In the genomic region with DNA sequence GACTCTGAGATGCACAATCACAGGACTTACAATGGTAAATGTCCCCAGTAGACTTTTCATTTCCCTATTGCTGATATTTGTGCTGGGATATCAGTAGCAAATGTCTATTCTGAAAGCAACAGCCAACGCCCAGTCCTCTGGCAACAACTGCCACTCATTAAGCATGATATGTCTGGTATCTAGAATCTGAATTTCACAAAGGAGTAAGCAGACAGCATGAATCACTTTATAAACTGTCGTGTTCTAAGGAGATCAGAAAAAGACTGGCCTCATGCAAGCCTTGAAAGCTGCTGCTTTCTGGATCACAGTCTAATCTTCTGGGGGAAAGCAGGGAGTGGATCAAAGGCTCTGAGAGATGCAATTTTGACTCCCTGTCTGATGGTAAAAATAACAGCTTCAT, we compare ENCODE assay signal across 24 cellular contexts.
DNase-seq lines count a peak whose midpoint lies in the region; ATAC-seq, FAIRE-seq and TF ChIP-seq lines count a peak whose summit lies in the region.
"Had no signal": no experiment of that assay in that cellular context is flagged by ENCODE, and none has a peak within 500 bp of the region (broad histone marks: within the 10 kb centered on the region; RNA-seq: fewer than 3 reads in every experiment).

No MANE protein-coding gene starts in this region.

- H2BK20ac ChIP-seq in H1 (ENCODE audit: low read length) (no peak overlapping the region), H9 (ENCODE audit: low read depth, low read length, poor library complexity, severe bottlenecking) (no peak overlapping the region)

- no peaks in the 10 kb centered on the region for H3K27me3 Mint-ChIP-seq in H9 (ENCODE audit: low read depth)

- no peaks in the 10 kb centered on the region for H4K20me1 ChIP-seq in H1 (replicated peaks in 1 of 2; ENCODE audit: control insufficient read depth in 1 of 2, insufficient read depth in 2 of 2, low read length in 2 of 2)
- H4K20me1 ChIP-seq in H9 (ENCODE audit: control insufficient read depth, insufficient read depth, insufficient read length) = no peaks in the 10 kb centered on the region

- no peak overlapping the region for H2BK120ac ChIP-seq in H1 (replicated peaks; ENCODE audit: low read depth, low read length)
- no peak overlapping the region for H2BK120ac ChIP-seq in H9 (ENCODE audit: low read depth, low read length, poor library complexity, severe bottlenecking)

- H3K27me3 ChIP-seq in H1 (replicated peaks in 1 of 4; ENCODE audit: control insufficient read depth in 3 of 4, extremely low read depth in 1 of 4, insufficient read depth in 3 of 4, low read length in 3 of 4) (no peaks in the 10 kb centered on the region), H9 (ENCODE audit: insufficient read depth, low read length) (no peaks in the 10 kb centered on the region)
- H3K27me3 ChIP-seq: vagina had no signal

- H4K91ac ChIP-seq in H1 (replicated peaks; ENCODE audit: insufficient read length, low read length) = no peak overlapping the region
- no peak overlapping the region for H4K91ac ChIP-seq in H9 (ENCODE audit: insufficient read length, low read depth, low read length)

- CTCF ChIA-PET in H1 (lab: Charles Lee; ENCODE audit: partially characterized antibody) = interaction anchor here (1.3 kb wide), 1 partner anchor 37 kb away, joined by 3 read pairs; no protein-coding TSS in a partner anchor

- no peak overlapping the region for H3K4me3 Mint-ChIP-seq in H9
- H3K4me3 Mint-ChIP-seq: natural killer cell; stimulated activated naive CD8-positive, alpha-beta T cell treated with anti-CD3 and anti-CD28 coated beads, Interleukin-15, amount 100 ng/mL, for 72 hours had no signal

- H3K4ac ChIP-seq in H1 (replicated peaks; ENCODE audit: insufficient read length, low read depth, low read length) (no peak overlapping the region), H9 (ENCODE audit: low read depth, low read length) (no peak overlapping the region)

- TF ChIP-seq POLR2A in H1 (IDR thresholded peaks at IDR 0.05; ENCODE audit: control extremely low read depth in 1 of 2, low read depth in 2 of 2, low read length in 2 of 2) = no peak

- H3K56ac ChIP-seq in H1 (replicated peaks; ENCODE audit: insufficient read length, low read depth, low read length) = no peak overlapping the region
- H3K56ac ChIP-seq in H9 (ENCODE audit: insufficient read length, low read depth, low read length) = no peak overlapping the region

- no peak overlapping the region for H3K27ac Mint-ChIP-seq in H9
- H3K27ac Mint-ChIP-seq: natural killer cell; stimulated activated naive CD8-positive, alpha-beta T cell treated with anti-CD3 and anti-CD28 coated beads, Interleukin-15, amount 100 ng/mL, for 72 hours had no signal

- H4K5ac ChIP-seq in H1 (ENCODE audit: insufficient read length, low read depth, low read length) (no peak overlapping the region), H9 (ENCODE audit: insufficient read length, low read depth, low read length) (no peak overlapping the region)

- H3K14ac ChIP-seq in H1 (ENCODE audit: insufficient read length) (no peak overlapping the region), H9 (ENCODE audit: insufficient read depth, low read length) (no peak overlapping the region)

- H4K8ac ChIP-seq in H1 (ENCODE audit: extremely low read depth, insufficient read depth, low read length) (no peak overlapping the region), H9 (replicated peaks; ENCODE audit: insufficient read length, low read depth, low read length) (no peak overlapping the region)

- H3K9ac ChIP-seq in H1 (replicated peaks in 1 of 4; ENCODE audit: extremely low read depth in 1 of 4, low read depth in 3 of 4, low read length in 3 of 4) (no peak overlapping the region), H9 (ENCODE audit: extremely low read depth, insufficient read length, low read length) (no peak overlapping the region)

- H3K79me2 ChIP-seq in H1 (ENCODE audit: control insufficient read depth in 1 of 2, insufficient read depth in 2 of 2, low read length in 2 of 2) = no peaks in the 10 kb centered on the region
- no peaks in the 10 kb centered on the region for H3K79me2 ChIP-seq in H9 (ENCODE audit: insufficient read depth, low read length)

- H2BK5ac ChIP-seq in H1 (ENCODE audit: low read depth, low read length) (no peak overlapping the region), H9 (ENCODE audit: insufficient read length, low read length) (no peak overlapping the region)

- no peaks in the 10 kb centered on the region for H3K23me2 ChIP-seq in H1 (ENCODE audit: low read depth, low read length)
- H3K23me2 ChIP-seq in H9 (ENCODE audit: insufficient read length, low read depth, low read length, poor library complexity, severe bottlenecking) = no peaks in the 10 kb centered on the region

- no peaks in the 10 kb centered on the region for H3K9me3 ChIP-seq in H1 (ENCODE audit: insufficient read depth in 2 of 2, low read depth in 1 of 2, low read length in 1 of 2)
- no peaks in the 10 kb centered on the region for H3K9me3 ChIP-seq in H9 (ENCODE audit: control insufficient read depth, low read depth, low read length)
- H3K9me3 ChIP-seq: psoas muscle, vagina had no signal

- peaks cover 0 to 2% (median 0%) of the 10 kb centered on the region in 4 experiments; a peak in 1 of 7 replicates for H3K4me1 ChIP-seq in H1 (replicated peaks in 1 of 4; ENCODE audit: control insufficient read depth in 3 of 4, insufficient read depth in 4 of 4, low read length in 3 of 4)
- no peaks in the 10 kb centered on the region for H3K4me1 ChIP-seq in H9 (ENCODE audit: insufficient read depth, low read length)
- H3K4me1 ChIP-seq: psoas muscle, vagina had no signal

- 95% methylated on average over 2 of the region's 2 CpGs; no CpG with 5 or more reads in 1 of the 2 experiments for WGBS in H1 (ENCODE audit: extremely low coverage in 1 of 2, insufficient coverage in 1 of 2, insufficient read length in 1 of 2, insufficient replicate concordance in 2 of 2, low coverage in 1 of 2, low lambda C conversion rate in 2 of 2, missing lambda C conversion rate in 1 of 2), 2 experiments
- no CpG with 5 or more reads among the region's 2 CpGs for WGBS in H9 (ENCODE audit: extremely low coverage, insufficient read length, low lambda C conversion rate)

- no peak overlapping the region for H2BK12ac ChIP-seq in H1 (ENCODE audit: low read depth, low read length)
- no peak overlapping the region for H2BK12ac ChIP-seq in H9 (ENCODE audit: insufficient read length, low read depth, low read length)

- no peak overlapping the region for H3K18ac ChIP-seq in H1 (ENCODE audit: extremely low read depth, low read length)
- H3K18ac ChIP-seq in H9 (ENCODE audit: insufficient read length, low read depth, low read length) = no peak overlapping the region

- DNase-seq in AG08396 (ENCODE audit: low spot score) = peak; percentile 25
- DNase-seq in M059J (ENCODE audit: low read depth) = peak; percentile 56
- DNase-seq in H1 (ENCODE audit: low read depth in 1 of 2, low spot score in 2 of 2) = no peak
- peak; percentile 42 for DNase-seq in myocyte (ENCODE audit: low read depth)
- no peak for DNase-seq in Kasumi-1 (lab: John Stamatoyannopoulos, UW)
- no peak for DNase-seq in H9
- DNase-seq in foreskin melanocyte = no peak
- DNase-seq: activated CD4-positive, alpha-beta T cell treated with anti-CD3 and anti-CD28 coated beads for 48 hours; activated naive CD4-positive, alpha-beta T cell; COR-L47; dorsolateral prefrontal cortex; GDM1; MV-4-11; natural killer cell; NCI-H2081 treated with DMSO at 0.1 percent for 48 hours; NCI-H524; psoas muscle; stimulated activated CD4-positive, alpha-beta T cell treated with anti-CD3 and anti-CD28 coated beads, Interleukin-15, amount 100 ng/mL, for 24 hours; stimulated activated naive CD8-positive, alpha-beta T cell treated with anti-CD3 and anti-CD28 coated beads, Interleukin-15, amount 100 ng/mL, for 72 hours had no signal

- TF ChIP-seq CTCF in H1 (IDR thresholded peaks at IDR 0.05; ENCODE audit: control extremely low read depth in 1 of 3, insufficient read depth in 1 of 3, low read depth in 1 of 3, low read length in 3 of 3) (no peak), H9 (conservative IDR thresholded peaks at IDR 0.05) (no peak)

- ATAC-seq in HG02610 (IDR thresholded peaks at IDR 0.05; ENCODE audit: unreplicated experiment) = no peak
- ATAC-seq: HCT116; natural killer cell; psoas muscle; stimulated activated naive CD8-positive, alpha-beta T cell treated with anti-CD3 and anti-CD28 coated beads, Interleukin-15, amount 100 ng/mL, for 72 hours had no signal

- TF ChIP-seq RAD21 in H1 (IDR thresholded peaks at IDR 0.05 in 1 of 2, conservative IDR thresholded peaks at IDR 0.05 in 1 of 2; ENCODE audit: low read depth in 2 of 2, low read length in 2 of 2) = no peak

- H3K4me2 ChIP-seq in H1 (ENCODE audit: insufficient read depth in 1 of 2, low read depth in 2 of 2, low read length in 2 of 2) = no peak overlapping the region
- H3K4me2 ChIP-seq in H9 (ENCODE audit: insufficient read depth, insufficient read length, low read length) = no peak overlapping the region

- no peak overlapping the region for H3T11ph ChIP-seq in H9 (ENCODE audit: low read length)

- TF ChIP-seq EP300 in H1 (IDR thresholded peaks at IDR 0.05; ENCODE audit: borderline replicate concordance in 1 of 2, low read depth in 2 of 2, low read length in 2 of 2) = no peak

- H2BK15ac ChIP-seq in H1 (ENCODE audit: low read length) (no peak overlapping the region), H9 (ENCODE audit: low read depth, low read length) (no peak overlapping the region)

- FAIRE-seq in H1 (lab: Jason Lieb, UNC) = no peak
- FAIRE-seq: frontal cortex had no signal

- H3K27ac ChIP-seq in H1 (ENCODE audit: low read depth, low read length) (no peak overlapping the region), H9 (ENCODE audit: insufficient read length, low read depth, low read length) (no peak overlapping the region)
- H3K27ac ChIP-seq: dorsolateral prefrontal cortex, psoas muscle, vagina had no signal

- H3K36me3 ChIP-seq in H1 (ENCODE audit: control insufficient read depth in 2 of 4, insufficient read depth in 4 of 4, low read length in 3 of 4) = no peaks in the 10 kb centered on the region
- H3K36me3 ChIP-seq: vagina had no signal

- H2AK5ac ChIP-seq in H1 (ENCODE audit: low read depth, low read length) (no peak overlapping the region), H9 (ENCODE audit: insufficient read length, low read length) (no peak overlapping the region)

- no peaks in the 10 kb centered on the region for H3K36me3 Mint-ChIP-seq in H9 (ENCODE audit: insufficient read depth in 1 of 3, low read depth in 3 of 3)
- H3K36me3 Mint-ChIP-seq: brain, natural killer cell had no signal

- H3K23ac ChIP-seq in H1 (ENCODE audit: insufficient read length) (no peak overlapping the region), H9 (ENCODE audit: insufficient read length, low read depth, low read length) (no peak overlapping the region)

- no peaks in the 10 kb centered on the region for H3K79me1 ChIP-seq in H1 (ENCODE audit: low read depth, low read length)
- no peaks in the 10 kb centered on the region for H3K79me1 ChIP-seq in H9 (ENCODE audit: insufficient read depth, low read depth, low read length, poor library complexity, severe bottlenecking)

- H2AFZ ChIP-seq in H1 (ENCODE audit: low read length) = 0 out of 2 replicates have a peak overlapping the region, but pooled peaks have one; percentile 12
- H2AFZ ChIP-seq in H9 (ENCODE audit: low read length) = no peak overlapping the region

- POLR2A ChIA-PET in H1 (lab: Charles Lee; ENCODE audit: partially characterized antibody) = no interaction called here

- H3K9me3 Mint-ChIP-seq in H9 = no peaks in the 10 kb centered on the region
- H3K9me3 Mint-ChIP-seq: brain; natural killer cell; stimulated activated naive CD8-positive, alpha-beta T cell treated with anti-CD3 and anti-CD28 coated beads, Interleukin-15, amount 100 ng/mL, for 72 hours had no signal

- H3K4me3 ChIP-seq in H1 (ENCODE audit: extremely low read depth in 1 of 4, insufficient read depth in 2 of 4, low read depth in 3 of 4, low read length in 4 of 4) = no peak overlapping the region
- H3K4me3 ChIP-seq: dorsolateral prefrontal cortex, psoas muscle, vagina had no signal

- H3K4me1 Mint-ChIP-seq in H9 = peaks cover 9 to 21% of the 10 kb centered on the region in 2 experiments
- H3K4me1 Mint-ChIP-seq: natural killer cell had no signal

Comparison
In these comparisons a context has a peak if more than half of its experiments do, and no peak if none do; other contexts are left out.
1. DNase-seq: peak in AG08396 (single experiment), M059J (single experiment) and myocyte (single experiment); none in H1 (0 of 2), Kasumi-1 (0 of 2), H9 (single experiment) and foreskin melanocyte (single experiment).